In the genomic region with DNA sequence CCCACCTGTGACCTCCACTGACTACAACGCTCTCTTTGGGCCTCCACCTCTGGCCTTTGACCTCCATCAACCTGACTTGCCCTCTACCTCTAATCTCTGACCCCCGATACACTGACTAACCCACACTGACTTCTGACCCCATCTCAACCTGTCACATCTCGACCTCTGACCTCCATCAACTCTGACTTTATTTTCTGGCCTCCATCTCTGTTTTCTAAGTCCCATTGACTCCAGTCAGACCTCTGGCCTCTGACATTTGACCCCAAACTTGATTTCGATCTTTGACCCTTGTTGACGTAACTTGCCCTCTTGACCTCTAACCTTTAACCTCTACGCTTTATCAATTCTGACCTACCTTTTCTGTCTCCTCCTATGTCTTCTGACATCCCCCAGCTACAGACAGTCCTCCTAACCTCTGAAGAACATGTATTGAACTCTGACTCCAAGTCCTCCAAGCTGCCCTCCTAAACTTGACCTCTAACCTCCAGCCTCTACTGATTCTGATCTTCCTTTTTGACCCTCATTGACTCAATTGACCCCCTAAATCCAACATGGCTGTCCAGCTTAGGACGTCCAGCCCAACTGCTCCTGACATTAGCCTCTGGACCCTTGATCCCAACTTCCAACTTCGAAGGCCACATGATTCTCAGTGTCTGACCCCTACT, we compare ENCODE assay signal across 1 cellular context.
TF ChIP-seq lines count a peak whose summit lies in the region.

No MANE protein-coding gene starts in this region.

TF ChIP-seq in H1, 55 proteins besides CTCF, POLR2A, EP300 and RAD21:
- TF ChIP-seq ATF2 (IDR thresholded peaks at IDR 0.05; ENCODE audit: low read length) = peak; percentile 49; the same call in 1 of the 2 replicates
- no peak for TF ChIP-seq ASH2L (IDR thresholded peaks at IDR 0.05; ENCODE audit: low read length)
- no peak for TF ChIP-seq MAFK (IDR thresholded peaks at IDR 0.05; ENCODE audit: low read depth, low read length)
